Comparison of ENCODE assay signal across 22 cellular contexts in genomic region chr16:73145166-73145565, GRCh38.
"Had no signal": no experiment of that assay in that cellular context is flagged by ENCODE, and none has a peak within 500 bp of the region (broad histone marks: within the 10 kb centered on the region; RNA-seq: fewer than 3 reads in every experiment).

No MANE protein-coding gene starts in this region.

- H3K9me3 ChIP-seq: thyroid gland had no signal

- DNase-seq: activated CD4-positive, alpha-beta memory T cell treated with anti-CD3 and anti-CD28 coated beads for 36 hours; activated CD4-positive, alpha-beta T cell treated with anti-CD3 and anti-CD28 coated beads for 4 hours; activated CD4-positive, CD25-positive, alpha-beta regulatory T cell; activated naive CD4-positive, alpha-beta T cell treated with Interleukin-2 at 50 U/mL for 16 hours; activated naive CD8-positive, alpha-beta T cell treated with anti-CD3 and anti-CD28 coated beads, Interleukin-2, amount 10 ng/mL, durations not matched to agents 7 days and 5 days; activated T-cell treated with anti-CD3 and anti-CD28 coated beads, Interleukin-2, amount 50 U/mL, for 48 hours; amniotic stem cell; cerebellar nuclear complex; cortex of kidney; immature natural killer cell; kidney glomerular epithelial cell; left ventricle myocardium superior; nucleus accumbens; stimulated activated CD4-positive, alpha-beta T cell treated with anti-CD3 and anti-CD28 coated beads, Interleukin-2, amount 100 ng/mL, for 48 hours; stimulated activated naive CD8-positive, alpha-beta T cell treated with anti-CD3 and anti-CD28 coated beads, Interleukin-15, Interleukin-2, amounts not matched to agents 100 U/mL and 50 U/mL, for 24 hours; substantia nigra; SW 1271; T-helper 17 cell; thyroid gland had no signal

- H3K4me3 ChIP-seq: smooth muscle cell, thyroid gland had no signal

- H3K27ac Mint-ChIP-seq: activated CD4-positive, alpha-beta memory T cell treated with anti-CD3 and anti-CD28 coated beads for 36 hours; activated naive CD8-positive, alpha-beta T cell treated with anti-CD3 and anti-CD28 coated beads, Interleukin-2, amount 10 ng/mL, durations not matched to agents 7 days and 5 days; natural killer cell treated with Interleukin-12 subunit alpha and Interleukin-12 subunit beta and Interleukin-15 and Interleukin-18, amount 100 ng/mL, for 72 hours; T-helper 17 cell had no signal

- H3K4me1 ChIP-seq: thyroid gland had no signal

- ATAC-seq: natural killer cell treated with Interleukin-12 subunit alpha and Interleukin-12 subunit beta and Interleukin-15 and Interleukin-18, amount 100 ng/mL, for 72 hours; stimulated activated naive CD8-positive, alpha-beta T cell treated with anti-CD3 and anti-CD28 coated beads, Interleukin-15, Interleukin-2, amounts not matched to agents 100 U/mL and 50 U/mL, for 24 hours; T-helper 17 cell had no signal

- H3K9me3 Mint-ChIP-seq: activated naive CD8-positive, alpha-beta T cell treated with anti-CD3 and anti-CD28 coated beads, Interleukin-2, amount 10 ng/mL, durations not matched to agents 7 days and 5 days; immature natural killer cell; natural killer cell treated with Interleukin-12 subunit alpha and Interleukin-12 subunit beta and Interleukin-15 and Interleukin-18, amount 100 ng/mL, for 72 hours had no signal

- H3K27ac ChIP-seq: epithelial cell of prostate, thyroid gland had no signal

- H3K27me3 ChIP-seq: thyroid gland had no signal

- H3K36me3 Mint-ChIP-seq: activated CD4-positive, alpha-beta memory T cell treated with anti-CD3 and anti-CD28 coated beads for 36 hours; activated naive CD8-positive, alpha-beta T cell treated with anti-CD3 and anti-CD28 coated beads, Interleukin-2, amount 10 ng/mL, durations not matched to agents 7 days and 5 days; natural killer cell treated with Interleukin-12 subunit alpha and Interleukin-12 subunit beta and Interleukin-15 and Interleukin-18, amount 100 ng/mL, for 72 hours had no signal

- H3K4me1 Mint-ChIP-seq: activated naive CD8-positive, alpha-beta T cell treated with anti-CD3 and anti-CD28 coated beads, Interleukin-2, amount 10 ng/mL, durations not matched to agents 7 days and 5 days; immature natural killer cell; T-helper 17 cell had no signal

- H3K4me2 ChIP-seq: smooth muscle cell had no signal

- H3K27me3 Mint-ChIP-seq: activated CD4-positive, alpha-beta memory T cell treated with anti-CD3 and anti-CD28 coated beads for 36 hours had no signal

- H3K36me3 ChIP-seq: thyroid gland had no signal

- H3K4me3 Mint-ChIP-seq: activated CD4-positive, alpha-beta memory T cell treated with anti-CD3 and anti-CD28 coated beads for 36 hours; activated naive CD8-positive, alpha-beta T cell treated with anti-CD3 and anti-CD28 coated beads, Interleukin-2, amount 10 ng/mL, durations not matched to agents 7 days and 5 days; immature natural killer cell; natural killer cell treated with Interleukin-12 subunit alpha and Interleukin-12 subunit beta and Interleukin-15 and Interleukin-18, amount 100 ng/mL, for 72 hours; T-helper 17 cell had no signal
